In genomic region chr17:57140321-57140720, GRCh38 we compare ENCODE assay signal across 29 cellular contexts.
"Had no signal": no experiment of that assay in that cellular context is flagged by ENCODE, and none has a peak within 500 bp of the region (broad histone marks: within the 10 kb centered on the region; RNA-seq: fewer than 3 reads in every experiment).

No MANE protein-coding gene starts in this region.

- H3K27ac ChIP-seq: brain microvascular endothelial cell, esophagus muscularis mucosa, foreskin keratinocyte, heart left ventricle had no signal

- H3K4me3 ChIP-seq: esophagus muscularis mucosa, gastrocnemius medialis, heart left ventricle had no signal

- H3K36me3 ChIP-seq: brain microvascular endothelial cell, esophagus muscularis mucosa, gastrocnemius medialis, heart left ventricle had no signal

- H3K27me3 ChIP-seq: brain microvascular endothelial cell, esophagus muscularis mucosa, gastrocnemius medialis, heart left ventricle had no signal

- H3K4me1 Mint-ChIP-seq: activated CD4-positive, alpha-beta memory T cell treated with anti-CD3 and anti-CD28 coated beads, Interleukin-2, amount 10 ng/mL, durations not matched to agents 7 days and 5 days had no signal

- H3K9me3 Mint-ChIP-seq: activated CD4-positive, alpha-beta memory T cell treated with anti-CD3 and anti-CD28 coated beads, Interleukin-2, amount 10 ng/mL, durations not matched to agents 7 days and 5 days; activated CD4-positive, alpha-beta T cell treated with anti-CD3 and anti-CD28 coated beads, Interleukin-2, amount 10 ng/mL, durations not matched to agents 7 days and 5 days; activated T-cell treated with anti-CD3 and anti-CD28 coated beads, Interleukin-2, amount 50 U/mL, for 4 hours; activated T-helper 17 cell treated with anti-CD3 and anti-CD28 coated beads, Interleukin-2, amount 50 U/mL, for 72 hours; effector memory CD8-positive, alpha-beta T cell had no signal

- H3K27ac Mint-ChIP-seq: activated CD4-positive, alpha-beta memory T cell treated with anti-CD3 and anti-CD28 coated beads, Interleukin-2, amount 10 ng/mL, durations not matched to agents 7 days and 5 days; activated CD4-positive, alpha-beta T cell treated with anti-CD3 and anti-CD28 coated beads, Interleukin-2, amount 10 ng/mL, durations not matched to agents 7 days and 5 days; activated naive CD8-positive, alpha-beta T cell; activated T-helper 17 cell treated with anti-CD3 and anti-CD28 coated beads, Interleukin-2, amount 50 U/mL, for 72 hours; effector memory CD8-positive, alpha-beta T cell had no signal

- H3K4me3 Mint-ChIP-seq: activated CD4-positive, alpha-beta memory T cell treated with anti-CD3 and anti-CD28 coated beads, Interleukin-2, amount 10 ng/mL, durations not matched to agents 7 days and 5 days; activated CD4-positive, alpha-beta T cell treated with anti-CD3 and anti-CD28 coated beads, Interleukin-2, amount 10 ng/mL, durations not matched to agents 7 days and 5 days; activated naive CD8-positive, alpha-beta T cell; activated T-cell treated with anti-CD3 and anti-CD28 coated beads, Interleukin-2, amount 50 U/mL, for 4 hours; activated T-helper 17 cell treated with anti-CD3 and anti-CD28 coated beads, Interleukin-2, amount 50 U/mL, for 72 hours; effector memory CD8-positive, alpha-beta T cell had no signal

- H3K9me3 ChIP-seq: esophagus muscularis mucosa, gastrocnemius medialis, heart left ventricle had no signal

- ATAC-seq: activated T-cell treated with anti-CD3 and anti-CD28 coated beads, Interleukin-2, amount 50 U/mL, for 4 hours; activated T-helper 17 cell treated with anti-CD3 and anti-CD28 coated beads, Interleukin-2, amount 50 U/mL, for 72 hours; effector memory CD8-positive, alpha-beta T cell; foreskin keratinocyte; gastrocnemius medialis; heart left ventricle had no signal

- H3K27me3 Mint-ChIP-seq: activated naive CD8-positive, alpha-beta T cell had no signal

- DNase-seq: activated CD4-positive, alpha-beta memory T cell treated with anti-CD3 and anti-CD28 coated beads, Interleukin-2, amount 10 ng/mL, durations not matched to agents 7 days and 5 days; activated CD4-positive, alpha-beta T cell treated with anti-CD3 and anti-CD28 coated beads for 1 hour; activated CD4-positive, alpha-beta T cell treated with anti-CD3 and anti-CD28 coated beads for 4 hours; activated CD4-positive, alpha-beta T cell treated with anti-CD3 and anti-CD28 coated beads, Interleukin-2, amount 10 ng/mL, durations not matched to agents 7 days and 5 days; activated CD4-positive, alpha-beta T cell treated with anti-CD3 and anti-CD28 coated beads, Interleukin-2, amount 50 U/mL, for 4 hours; activated CD8-positive, alpha-beta memory T cell treated with anti-CD3 and anti-CD28 coated beads, Interleukin-2, amount 50 U/mL, for 48 hours; activated effector memory CD4-positive, alpha-beta T cell treated with Interleukin-2 at 50 U/mL for 16 hours; activated gamma-delta T cell treated with Interleukin-2 at 50 U/mL for 16 hours; activated naive CD4-positive, alpha-beta T cell treated with anti-CD3 and anti-CD28 coated beads, Interleukin-2, amount 50 U/mL, for 16 hours; activated naive CD4-positive, alpha-beta T cell treated with Interleukin-2 at 50 U/mL for 16 hours; activated T-cell treated with anti-CD3 and anti-CD28 coated beads for 4 hours; activated T-cell treated with anti-CD3 and anti-CD28 coated beads, Interleukin-2, amount 50 U/mL, for 4 hours; amniotic stem cell; anterior cingulate cortex; brain microvascular endothelial cell; caudate nucleus; cortex of kidney; dermis blood vessel endothelial cell; effector CD4-positive, alpha-beta T cell; effector memory CD8-positive, alpha-beta T cell; erythroblast; foreskin keratinocyte; gastrocnemius medialis; glutamatergic neuron; heart left ventricle; T-helper 2 cell had no signal

- H3K4me1 ChIP-seq: esophagus muscularis mucosa, foreskin keratinocyte had no signal

- H3K36me3 Mint-ChIP-seq: activated naive CD8-positive, alpha-beta T cell had no signal
